ENCODE assay signal across 35 cellular contexts in genomic region chrX:50980251-50980650, GRCh38.
"Had no signal": no experiment of that assay in that cellular context is flagged by ENCODE, and none has a peak within 500 bp of the region (broad histone marks: within the 10 kb centered on the region; RNA-seq: fewer than 3 reads in every experiment).

No MANE protein-coding gene starts in this region.

- ATAC-seq: activated CD8-positive, alpha-beta T cell treated with anti-CD3 and anti-CD28 coated beads for 36 hours; activated naive CD4-positive, alpha-beta T cell treated with anti-CD3 and anti-CD28 coated beads, Interleukin-2, amount 50 U/mL, for 72 hours; activated T-cell treated with anti-CD3 and anti-CD28 coated beads, Interleukin-2, amount 50 U/mL, for 4 hours; activated T-cell treated with anti-CD3 and anti-CD28 coated beads, Interleukin-2, amount 50 U/mL, for 72 hours; activated T-helper 17 cell treated with anti-CD3 and anti-CD28 coated beads, Interleukin-2, amount 50 U/mL, for 72 hours; body of pancreas had no signal

- FAIRE-seq: TTC549 had no signal

- H3K27ac ChIP-seq: adrenal gland, body of pancreas, brain microvascular endothelial cell, breast epithelium, VCaP had no signal

- H3K4me3 Mint-ChIP-seq: activated B cell treated with CpG ODN at 0.5 μM for 24 hours; activated CD4-positive, alpha-beta memory T cell treated with anti-CD3 and anti-CD28 coated beads for 36 hours; activated CD4-positive, alpha-beta T cell treated with anti-CD3 and anti-CD28 coated beads, Interleukin-2, amount 10 ng/mL, durations not matched to agents 24 days and 14 days; activated CD8-positive, alpha-beta T cell treated with anti-CD3 and anti-CD28 coated beads for 36 hours; activated naive CD4-positive, alpha-beta T cell treated with anti-CD3 and anti-CD28 coated beads for 36 hours; activated naive CD8-positive, alpha-beta T cell treated with anti-CD3 and anti-CD28 coated beads for 36 hours; activated T-cell treated with anti-CD3 and anti-CD28 coated beads, Interleukin-2, amount 50 U/mL, for 4 hours; activated T-cell treated with anti-CD3 and anti-CD28 coated beads, Interleukin-2, amount 50 U/mL, for 72 hours; activated T-helper 1 cell treated with anti-CD3 and anti-CD28 coated beads, Interleukin-12 subunit alpha, Interleukin-12 subunit beta, Interleukin-2, Interleukin-4 antibody, amounts not matched to agents 30 ng/mL and 10 ng/mL and 1 ng/mL, durations not matched to agents 14 hours and 24 hours and 36 hours; activated T-helper 17 cell treated with anti-CD3 and anti-CD28 coated beads, Interleukin-2, amount 50 U/mL, for 72 hours; T-helper 1 cell treated with Interleukin-12 subunit alpha and Interleukin-12 subunit beta and Interleukin-4 antibody, amounts not matched to agents 30 μg/mL and 1 μg/mL, for 36 hours; T-helper 2 cell treated with Interferon-gamma antibody and Interleukin-4, amounts not matched to agents 5 μg/mL and 100 μg/mL, for 36 hours had no signal

- H3K4me1 ChIP-seq: adrenal gland, body of pancreas, breast epithelium had no signal

- H3K27me3 Mint-ChIP-seq: activated B cell treated with CpG ODN at 0.5 μM for 24 hours; activated CD4-positive, alpha-beta memory T cell treated with anti-CD3 and anti-CD28 coated beads for 36 hours; activated CD4-positive, alpha-beta T cell treated with anti-CD3 and anti-CD28 coated beads, Interleukin-2, amount 10 ng/mL, durations not matched to agents 24 days and 14 days had no signal

- H3K9me3 Mint-ChIP-seq: activated B cell treated with CpG ODN at 0.5 μM for 24 hours; activated CD4-positive, alpha-beta memory T cell treated with anti-CD3 and anti-CD28 coated beads for 36 hours; activated CD4-positive, alpha-beta T cell treated with anti-CD3 and anti-CD28 coated beads, Interleukin-2, amount 10 ng/mL, durations not matched to agents 24 days and 14 days; activated CD8-positive, alpha-beta T cell treated with anti-CD3 and anti-CD28 coated beads for 36 hours; activated naive CD4-positive, alpha-beta T cell treated with anti-CD3 and anti-CD28 coated beads for 36 hours; activated naive CD4-positive, alpha-beta T cell treated with anti-CD3 and anti-CD28 coated beads, Interleukin-2, amount 50 U/mL, for 72 hours; activated naive CD8-positive, alpha-beta T cell treated with anti-CD3 and anti-CD28 coated beads for 36 hours; activated T-cell treated with anti-CD3 and anti-CD28 coated beads, Interleukin-2, amount 50 U/mL, for 4 hours; activated T-cell treated with anti-CD3 and anti-CD28 coated beads, Interleukin-2, amount 50 U/mL, for 72 hours; activated T-helper 1 cell treated with anti-CD3 and anti-CD28 coated beads, Interleukin-12 subunit alpha, Interleukin-12 subunit beta, Interleukin-2, Interleukin-4 antibody, amounts not matched to agents 30 ng/mL and 10 ng/mL and 1 ng/mL, durations not matched to agents 14 hours and 24 hours and 36 hours; activated T-helper 17 cell treated with anti-CD3 and anti-CD28 coated beads, Interleukin-2, amount 50 U/mL, for 72 hours; T-helper 1 cell treated with Interleukin-12 subunit alpha and Interleukin-12 subunit beta and Interleukin-4 antibody, amounts not matched to agents 30 μg/mL and 1 μg/mL, for 36 hours; T-helper 2 cell treated with Interferon-gamma antibody and Interleukin-4, amounts not matched to agents 5 μg/mL and 100 μg/mL, for 36 hours had no signal

- H3K4me3 ChIP-seq: adrenal gland, body of pancreas, breast epithelium had no signal

- DNase-seq: activated B cell treated with CpG ODN at 0.5 μM for 24 hours; activated CD4-positive, alpha-beta memory T cell treated with anti-CD3 and anti-CD28 coated beads for 36 hours; activated CD4-positive, alpha-beta T cell treated with anti-CD3 and anti-CD28 coated beads for 4 hours; activated CD4-positive, alpha-beta T cell treated with anti-CD3 and anti-CD28 coated beads, Interleukin-2, amount 10 ng/mL, durations not matched to agents 24 days and 14 days; activated CD4-positive, alpha-beta T cell treated with anti-CD3 and anti-CD28 coated beads, Interleukin-2, amount 50 U/mL, for 1 hour; activated CD4-positive, alpha-beta T cell treated with anti-CD3 and anti-CD28 coated beads, Interleukin-2, amount 50 U/mL, for 4 hours; activated CD4-positive, CD25-positive, alpha-beta regulatory T cell treated with anti-CD3 and anti-CD28 coated beads, Interleukin-2, amount 50 U/mL, for 72 hours; activated CD8-positive, alpha-beta memory T cell treated with anti-CD3 and anti-CD28 coated beads, Interleukin-2, amount 50 U/mL, for 4 hours; activated CD8-positive, alpha-beta T cell treated with anti-CD3 and anti-CD28 coated beads for 36 hours; activated effector memory CD4-positive, alpha-beta T cell treated with anti-CD3 and anti-CD28 coated beads, Interleukin-2, amount 50 U/mL, for 16 hours; activated gamma-delta T cell treated with Interleukin-2 at 50 U/mL for 16 hours; activated naive CD4-positive, alpha-beta T cell; activated naive CD4-positive, alpha-beta T cell treated with anti-CD3 and anti-CD28 coated beads for 36 hours; activated naive CD4-positive, alpha-beta T cell treated with anti-CD3 and anti-CD28 coated beads, Interleukin-2, amount 50 U/mL, for 16 hours; activated naive CD8-positive, alpha-beta T cell treated with anti-CD3 and anti-CD28 coated beads for 36 hours; activated T-cell treated with anti-CD3 and anti-CD28 coated beads for 4 hours; activated T-cell treated with anti-CD3 and anti-CD28 coated beads, Interleukin-2, amount 50 U/mL, for 1 hour; activated T-cell treated with anti-CD3 and anti-CD28 coated beads, Interleukin-2, amount 50 U/mL, for 4 hours; activated T-cell treated with anti-CD3 and anti-CD28 coated beads, Interleukin-2, amount 50 U/mL, for 72 hours; adrenal gland; amniotic stem cell; aorta; body of pancreas; brain microvascular endothelial cell; central memory CD4-positive, alpha-beta T cell; T-helper 2 cell; T-helper 9 cell had no signal

- H3K36me3 Mint-ChIP-seq: activated CD4-positive, alpha-beta memory T cell treated with anti-CD3 and anti-CD28 coated beads for 36 hours; activated naive CD4-positive, alpha-beta T cell treated with anti-CD3 and anti-CD28 coated beads, Interleukin-2, amount 50 U/mL, for 72 hours; activated naive CD8-positive, alpha-beta T cell treated with anti-CD3 and anti-CD28 coated beads for 36 hours had no signal

- H3K4me1 Mint-ChIP-seq: activated B cell treated with CpG ODN at 0.5 μM for 24 hours; activated CD4-positive, alpha-beta T cell treated with anti-CD3 and anti-CD28 coated beads, Interleukin-2, amount 10 ng/mL, durations not matched to agents 24 days and 14 days; activated naive CD8-positive, alpha-beta T cell treated with anti-CD3 and anti-CD28 coated beads for 36 hours; activated T-helper 17 cell treated with anti-CD3 and anti-CD28 coated beads, Interleukin-2, amount 50 U/mL, for 72 hours had no signal

- H3K27me3 ChIP-seq: body of pancreas, brain microvascular endothelial cell had no signal

- H3K27ac Mint-ChIP-seq: activated B cell treated with CpG ODN at 0.5 μM for 24 hours; activated CD4-positive, alpha-beta memory T cell treated with anti-CD3 and anti-CD28 coated beads for 36 hours; activated CD4-positive, alpha-beta T cell treated with anti-CD3 and anti-CD28 coated beads, Interleukin-2, amount 10 ng/mL, durations not matched to agents 24 days and 14 days; activated CD8-positive, alpha-beta T cell treated with anti-CD3 and anti-CD28 coated beads for 36 hours; activated naive CD4-positive, alpha-beta T cell treated with anti-CD3 and anti-CD28 coated beads for 36 hours; activated naive CD4-positive, alpha-beta T cell treated with anti-CD3 and anti-CD28 coated beads, Interleukin-2, amount 50 U/mL, for 72 hours; activated naive CD8-positive, alpha-beta T cell treated with anti-CD3 and anti-CD28 coated beads for 36 hours; activated T-cell treated with anti-CD3 and anti-CD28 coated beads, Interleukin-2, amount 50 U/mL, for 72 hours; activated T-helper 1 cell treated with anti-CD3 and anti-CD28 coated beads, Interleukin-12 subunit alpha, Interleukin-12 subunit beta, Interleukin-2, Interleukin-4 antibody, amounts not matched to agents 30 ng/mL and 10 ng/mL and 1 ng/mL, durations not matched to agents 14 hours and 24 hours and 36 hours; activated T-helper 17 cell treated with anti-CD3 and anti-CD28 coated beads, Interleukin-2, amount 50 U/mL, for 72 hours; T-helper 1 cell treated with Interleukin-12 subunit alpha and Interleukin-12 subunit beta and Interleukin-4 antibody, amounts not matched to agents 30 μg/mL and 1 μg/mL, for 36 hours; T-helper 2 cell treated with Interferon-gamma antibody and Interleukin-4, amounts not matched to agents 5 μg/mL and 100 μg/mL, for 36 hours had no signal

- H3K36me3 ChIP-seq: adrenal gland, brain microvascular endothelial cell, breast epithelium had no signal

- H3K9me3 ChIP-seq: adrenal gland, body of pancreas, breast epithelium had no signal
